Comparison of ENCODE assay signal across 8 cellular contexts in genomic region chr1:151839457-151840409, GRCh38. TPM values are rescaled to one million over a fixed set of nuclear protein-coding genes. Genes with fewer than 3 reads are reported as not detected.
DNase-seq lines count a peak whose midpoint lies in the region; FAIRE-seq and TF ChIP-seq lines count a peak whose summit lies in the region.

TSS of gene C2CD4D (minus strand) at chr1:151839820. CDS start at chr1:151838989, 831 bp downstream.

- DNase-seq in C1 segment of cervical spinal cord (lab: John Stamatoyannopoulos, UW) (peak in 13 of 14 donors; percentile 61 to 88 (median 80)), HT-29 (ENCODE audit: low spot score) (peak; percentile 96), brain microvascular endothelial cell (no peak), islet precursor cell (peak; percentile 96), urothelium cell line (ENCODE audit: low spot score) (no peak), amniotic stem cell (lab: John Stamatoyannopoulos, UW) (no peak)
- peak; percentile 71 for DNase-seq in T-helper 2 cell treated with Interferon-gamma antibody and Interleukin-4, amounts not matched to agents 5 μg/mL and 100 μg/mL, for 36 hours (ENCODE audit: low spot score)
- peak; percentile 61 for DNase-seq in stimulated activated CD4-positive, alpha-beta T cell treated with anti-CD3 and anti-CD28 coated beads, Interleukin-12 subunit alpha, Interleukin-12 subunit beta, amount 100 ng/mL, for 4 hours

- peak within 1 kb of the TSS; percentile 37 for H3K4me3 ChIP-seq in brain microvascular endothelial cell (ENCODE audit: low read depth, low read length)

- in situ Hi-C loops in brain microvascular endothelial cell (cut with HindIII; ENCODE audit: low pct_ligation_motif_present, low sequenced_read_pairs): no loop called here

- FAIRE-seq in urothelium cell line (lab: Jason Lieb, UNC): no peak

- H3K27ac Mint-ChIP-seq in T-helper 2 cell treated with Interferon-gamma antibody and Interleukin-4, amounts not matched to agents 5 μg/mL and 100 μg/mL, for 36 hours: peak within 1 kb of the TSS; percentile 75

- H3K27me3 ChIP-seq in brain microvascular endothelial cell (replicated peaks): peaks cover 11% of the 10 kb centered on the region

- no peaks in the 10 kb centered on the region for H3K36me3 ChIP-seq in brain microvascular endothelial cell (replicated peaks)

- peaks cover 3% of the 10 kb centered on the region for H3K27me3 Mint-ChIP-seq in T-helper 2 cell treated with Interferon-gamma antibody and Interleukin-4, amounts not matched to agents 5 μg/mL and 100 μg/mL, for 36 hours (ENCODE audit: low read depth)

- H3K27ac ChIP-seq in brain microvascular endothelial cell: no peak within 1 kb of the TSS

- H3K9me3 Mint-ChIP-seq in T-helper 2 cell treated with Interferon-gamma antibody and Interleukin-4, amounts not matched to agents 5 μg/mL and 100 μg/mL, for 36 hours: no peaks in the 10 kb centered on the region

- peak within 1 kb of the TSS; percentile 79 for H3K4me3 Mint-ChIP-seq in T-helper 2 cell treated with Interferon-gamma antibody and Interleukin-4, amounts not matched to agents 5 μg/mL and 100 μg/mL, for 36 hours

- H3K4me1 Mint-ChIP-seq in T-helper 2 cell treated with Interferon-gamma antibody and Interleukin-4, amounts not matched to agents 5 μg/mL and 100 μg/mL, for 36 hours (ENCODE audit: low read depth): peaks cover 41% of the 10 kb centered on the region

- no peak for TF ChIP-seq CTCF in brain microvascular endothelial cell (IDR thresholded peaks at IDR 0.05; ENCODE audit: low read depth, low read length, missing control alignments)

- H3K36me3 Mint-ChIP-seq in T-helper 2 cell treated with Interferon-gamma antibody and Interleukin-4, amounts not matched to agents 5 μg/mL and 100 μg/mL, for 36 hours (ENCODE audit: low read depth): no peaks in the 10 kb centered on the region

RNA-seq across cellular contexts. Expression of gene C2CD4D, which starts in this region (rescaled TPM):
- total RNA-seq in HT-29 (2014; rRNA removed; shearing (Covaris generic)): 3.5 and 5.2 TPM in 2 replicates

Comparison
In these comparisons a context has a peak if more than half of its experiments do, and no peak if none do; other contexts are left out.
1. DNase-seq: peak in C1 segment of cervical spinal cord (13 of 14), HT-29 (single experiment), T-helper 2 cell treated with Interferon-gamma antibody and Interleukin-4, amounts not matched to agents 5 μg/mL and 100 μg/mL, for 36 hours (single experiment), islet precursor cell (single experiment) and stimulated activated CD4-positive, alpha-beta T cell treated with anti-CD3 and anti-CD28 coated beads, Interleukin-12 subunit alpha, Interleukin-12 subunit beta, amount 100 ng/mL, for 4 hours (single experiment); none in brain microvascular endothelial cell (single experiment), urothelium cell line (single experiment) and amniotic stem cell (single experiment).